ENCODE assay signal across 8 cellular contexts in genomic region chr12:89949457-89950195, GRCh38.
A peak's percentile ranks its signal among the peaks of the same experiment; 100 is the strongest.
DNase-seq lines count a peak whose midpoint lies in the region; ATAC-seq and TF ChIP-seq lines count a peak whose summit lies in the region.

No MANE protein-coding gene starts in this region.

- peaks cover 54% of the 10 kb centered on the region for H3K4me1 Mint-ChIP-seq in activated naive CD8-positive, alpha-beta T cell treated with anti-CD3 and anti-CD28 coated beads, Interleukin-2, amount 50 U/mL, for 24 hours

- no peaks in the 10 kb centered on the region for H3K9me3 ChIP-seq in thoracic aorta

- DNase-seq in activated gamma-delta T cell treated with Interleukin-2 at 50 U/mL for 16 hours (peak; percentile 42), activated gamma-delta T cell (lab: John Stamatoyannopoulos, UW) (no peak), NCI-H748 (lab: John Stamatoyannopoulos, UW; ENCODE audit: unreplicated experiment) (peak; percentile 92), left kidney (ENCODE audit: low read depth, low spot score) (peak; percentile 65), thoracic aorta (ENCODE audit: low spot score) (no peak), NCI-H1105 treated with DMSO at 0.1 percent for 48 hours (lab: John Stamatoyannopoulos, UW) (no peak)
- peak; percentile 29 for DNase-seq in activated naive CD8-positive, alpha-beta T cell treated with anti-CD3 and anti-CD28 coated beads, Interleukin-2, amount 50 U/mL, for 24 hours

- H3K36me3 Mint-ChIP-seq in activated naive CD8-positive, alpha-beta T cell treated with anti-CD3 and anti-CD28 coated beads, Interleukin-2, amount 50 U/mL, for 24 hours (ENCODE audit: low read depth): peaks cover 3% of the 10 kb centered on the region

- no peak for TF ChIP-seq CTCF in thoracic aorta (IDR thresholded peaks at IDR 0.05)

- H3K4me1 ChIP-seq in thoracic aorta (ENCODE audit: control insufficient read depth in 1 of 2, low read depth in 2 of 2): peaks cover 17 to 28% of the 10 kb centered on the region in 2 donors

- peak; percentile 90 for ATAC-seq in HG02678 (IDR thresholded peaks at IDR 0.05; ENCODE audit: unreplicated experiment)
- ATAC-seq in activated naive CD8-positive, alpha-beta T cell treated with anti-CD3 and anti-CD28 coated beads, Interleukin-2, amount 50 U/mL, for 24 hours: peak; percentile 80
- ATAC-seq in thoracic aorta (ENCODE audit: insufficient number of reproducible peaks, low FRiP score, low read depth): peak; percentile 72

- H3K36me3 ChIP-seq in thoracic aorta: no peaks in the 10 kb centered on the region

- H3K27ac Mint-ChIP-seq in activated naive CD8-positive, alpha-beta T cell treated with anti-CD3 and anti-CD28 coated beads, Interleukin-2, amount 50 U/mL, for 24 hours: peak overlapping the region; percentile 83

- no peaks in the 10 kb centered on the region for H3K27me3 Mint-ChIP-seq in activated naive CD8-positive, alpha-beta T cell treated with anti-CD3 and anti-CD28 coated beads, Interleukin-2, amount 50 U/mL, for 24 hours

- peak overlapping the region; percentile 19 for H3K4me3 Mint-ChIP-seq in activated naive CD8-positive, alpha-beta T cell treated with anti-CD3 and anti-CD28 coated beads, Interleukin-2, amount 50 U/mL, for 24 hours

- H3K9me3 Mint-ChIP-seq in activated naive CD8-positive, alpha-beta T cell treated with anti-CD3 and anti-CD28 coated beads, Interleukin-2, amount 50 U/mL, for 24 hours: peaks cover 4% of the 10 kb centered on the region

- H3K27ac ChIP-seq in thoracic aorta: no peak overlapping the region

- no peaks in the 10 kb centered on the region for H3K27me3 ChIP-seq in thoracic aorta (replicated peaks; ENCODE audit: insufficient read depth)

- H3K4me3 ChIP-seq in thoracic aorta: no peak overlapping the region

Comparison
In these comparisons a context has a peak if more than half of its experiments do, and no peak if none do; other contexts are left out.
1. DNase-seq: peak in activated gamma-delta T cell treated with Interleukin-2 at 50 U/mL for 16 hours (single experiment), NCI-H748 (single experiment), activated naive CD8-positive, alpha-beta T cell treated with anti-CD3 and anti-CD28 coated beads, Interleukin-2, amount 50 U/mL, for 24 hours (single experiment) and left kidney (single experiment); none in activated gamma-delta T cell (single experiment), thoracic aorta (single experiment) and NCI-H1105 treated with DMSO at 0.1 percent for 48 hours (single experiment).
2. Peak in every context shown above with its lines, with median percentiles within 50 percentile points of each other: ATAC-seq.